ENCODE assay signal across 10 cellular contexts in genomic region chr12:98416845-98417244, GRCh38.
A peak's percentile ranks its signal among the peaks of the same experiment; 100 is the strongest.
DNase-seq lines count a peak whose midpoint lies in the region; ATAC-seq, FAIRE-seq and TF ChIP-seq lines count a peak whose summit lies in the region.
"Had no signal": no experiment of that assay in that cellular context is flagged by ENCODE, and none has a peak within 500 bp of the region (broad histone marks: within the 10 kb centered on the region; RNA-seq: fewer than 3 reads in every experiment).

No MANE protein-coding gene starts in this region.

- H3K4me1 ChIP-seq in HEK293 (ENCODE audit: control insufficient read depth, insufficient read depth, low read length), result no peaks in the 10 kb centered on the region
- peaks cover 29% of the 10 kb centered on the region for H3K4me1 ChIP-seq in left ventricle myocardium inferior

- in situ Hi-C loops in SK-MEL-5 (cut with HindIII; ENCODE audit: low pct_unique_long_range_greater_than_20kb, low sequenced_read_pairs), result no loop called here

- H3K36me3 ChIP-seq in HEK293 (ENCODE audit: control insufficient read depth in 2 of 2, insufficient read depth in 1 of 2, low read length in 2 of 2) (no peaks in the 10 kb centered on the region), left ventricle myocardium inferior (no peaks in the 10 kb centered on the region)

- FAIRE-seq in GM19239 (lab: Jason Lieb, UNC), result no peak
- FAIRE-seq: RCC 7860 had no signal

- DNase-seq in AG10803 (ENCODE audit: low read depth) (peak; percentile 66), SK-MEL-5 (ENCODE audit: low read depth, low spot score) (peak; percentile 77), left ventricle myocardium inferior (no peak), NCI-H1436 treated with DMSO at 0.1 percent for 48 hours (lab: John Stamatoyannopoulos, UW) (no peak), T-helper 9 cell (no peak), GM19239 (ENCODE audit: insufficient read length, low spot score) (no peak)
- DNase-seq: left cardiac atrium had no signal

- peaks cover 11% of the 10 kb centered on the region for H3K27me3 ChIP-seq in left ventricle myocardium inferior (ENCODE audit: low read depth)

- H3K4me3 ChIP-seq in AG10803 (ENCODE audit: low read length), result no peak overlapping the region
- no peak overlapping the region for H3K4me3 ChIP-seq in HEK293 (ENCODE audit: low read depth, low read length)
- no peak overlapping the region for H3K4me3 ChIP-seq in left ventricle myocardium inferior

- TF ChIP-seq CTCF in AG10803 (conservative IDR thresholded peaks at IDR 0.05; ENCODE audit: low read length) (peak; percentile 65), HEK293 (tag by site-specific recombination; IDR thresholded peaks at IDR 0.05) (peak; percentile 68), left ventricle myocardium inferior (IDR thresholded peaks at IDR 0.05; ENCODE audit: borderline replicate concordance) (peak; percentile 22)

- POLR2A ChIA-PET in HEK293 (lab: Yijun Ruan, JAX), result interaction anchor here (1.0 kb wide), 1 partner anchor 95 kb away, joined by 3 read pairs; no protein-coding TSS in a partner anchor

- H3K27ac ChIP-seq in HEK293 (ENCODE audit: extremely low read depth, low read depth, low read length) (no peak overlapping the region), left ventricle myocardium inferior (replicated peaks) (peak overlapping the region; percentile 24)

- no peak for ATAC-seq in GM21619 (IDR thresholded peaks at IDR 0.05; ENCODE audit: unreplicated experiment)

- no peaks in the 10 kb centered on the region for H3K9me3 ChIP-seq in HEK293 (ENCODE audit: control insufficient read depth, insufficient read depth, low read depth, low read length)
- H3K9me3 ChIP-seq in left ventricle myocardium inferior (replicated peaks), result no peaks in the 10 kb centered on the region

- CTCF ChIA-PET in HEK293 (lab: Yijun Ruan, JAX), result interaction anchor here (0.6 to 3.8 kb wide), 15 partner anchors 12 to 582 kb away, joined by 3 to 18 read pairs (median 5); partner anchors contain the start of gene TMPO

- intact Hi-C loops in left ventricle myocardium inferior (cut with micrococcal nuclease), result no loop called here

TF ChIP-seq in HEK293, 187 proteins besides CTCF, POLR2A, EP300 and RAD21:
- no peak for TF ChIP-seq ZNF488 (tag by site-specific recombination; IDR thresholded peaks at IDR 0.05)
- no peak for TF ChIP-seq ZNF146 (tag by site-specific recombination; IDR thresholded peaks at IDR 0.05)
- TF ChIP-seq ZFP3 (tag by site-specific recombination; IDR thresholded peaks at IDR 0.05; ENCODE audit: low read depth), result no peak
- peak; percentile 81 for TF ChIP-seq ZNF654 (tag by site-specific recombination; IDR thresholded peaks at IDR 0.05; ENCODE audit: low read depth)
- no peak for TF ChIP-seq ZNF558 (tag by site-specific recombination; IDR thresholded peaks at IDR 0.05)
- peak; percentile 60 for TF ChIP-seq ZBTB17 (tag by site-specific recombination; IDR thresholded peaks at IDR 0.05)

Comparison
In these comparisons a context has a peak if more than half of its experiments do, and no peak if none do; other contexts are left out.
1. DNase-seq: peak in AG10803 (single experiment) and SK-MEL-5 (single experiment); none in left ventricle myocardium inferior (single experiment), NCI-H1436 treated with DMSO at 0.1 percent for 48 hours (single experiment), T-helper 9 cell (single experiment) and GM19239 (single experiment).
2. Peak in every context shown above with its lines, with median percentiles within 50 percentile points of each other: CTCF ChIP-seq.